In the genomic region with DNA sequence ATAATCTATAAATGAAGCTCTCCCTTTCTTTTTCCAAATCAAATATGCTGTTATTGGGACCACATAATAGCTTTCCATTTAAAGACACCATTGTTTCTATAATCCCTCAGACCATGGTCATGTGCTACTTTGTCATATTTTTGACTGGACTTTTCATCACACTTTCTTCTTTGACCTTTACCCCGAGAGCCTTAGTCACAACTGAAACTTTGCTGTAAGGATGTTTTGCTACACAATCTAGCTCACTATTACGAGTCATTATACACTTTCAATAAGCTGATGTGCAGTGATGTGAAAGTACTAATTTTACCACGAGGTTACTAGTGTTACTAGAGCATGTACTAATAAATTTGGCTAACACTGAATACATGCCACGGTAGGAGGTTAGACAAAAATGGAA, we compare ENCODE assay signal across 14 cellular contexts.
DNase-seq lines count a peak whose midpoint lies in the region; ATAC-seq, FAIRE-seq and TF ChIP-seq lines count a peak whose summit lies in the region.
"Had no signal": no experiment of that assay in that cellular context is flagged by ENCODE, and none has a peak within 500 bp of the region (broad histone marks: within the 10 kb centered on the region; RNA-seq: fewer than 3 reads in every experiment).

No MANE protein-coding gene starts in this region.

- no peaks in the 10 kb centered on the region for H4K20me1 ChIP-seq in smooth muscle cell (ENCODE audit: low read depth)

- H3K4me2 ChIP-seq in A549: 0 out of 3 replicates have a peak overlapping the region, but pooled peaks have one; percentile 3
- no peak overlapping the region for H3K4me2 ChIP-seq in smooth muscle cell

- POLR2A ChIA-PET in A549 (lab: Yijun Ruan, JAX): interaction anchor here (0.8 kb wide), 1 partner anchor 23 kb away, joined by 3 read pairs; no protein-coding TSS in a partner anchor

- TF ChIP-seq CTCF in A549 (IDR thresholded peaks at IDR 0.05) (no peak), fibroblast of pulmonary artery (IDR thresholded peaks at IDR 0.05; ENCODE audit: low read length, missing control alignments) (no peak), smooth muscle cell (IDR thresholded peaks at IDR 0.05; ENCODE audit: borderline replicate concordance, insufficient read depth, poor library complexity, severe bottlenecking) (no peak), left ventricle myocardium inferior (IDR thresholded peaks at IDR 0.05; ENCODE audit: borderline replicate concordance) (no peak), dorsolateral prefrontal cortex (IDR thresholded peaks at IDR 0.05 in 54 of 56, conservative IDR thresholded peaks at IDR 0.05 in 2 of 56; ENCODE audit: low read depth in 1 of 56, partially characterized antibody in 56 of 56) (no peak)

- no peaks in the 10 kb centered on the region for H3K27me3 ChIP-seq in smooth muscle cell (ENCODE audit: low read depth)
- no peaks in the 10 kb centered on the region for H3K27me3 ChIP-seq in left ventricle myocardium inferior (ENCODE audit: low read depth)
- no peaks in the 10 kb centered on the region for H3K27me3 ChIP-seq in dorsolateral prefrontal cortex

- 47% methylated on average over 4 of the region's 4 CpGs for WGBS in A549 (ENCODE audit: missing lambda C conversion rate)
- WGBS in smooth muscle cell (ENCODE audit: low lambda C conversion rate): 92% methylated on average over 4 of the region's 4 CpGs

- H3K9ac ChIP-seq in smooth muscle cell (ENCODE audit: low read depth): no peak overlapping the region

- TF ChIP-seq POLR2A in A549 (IDR thresholded peaks at IDR 0.05; ENCODE audit: low read length): no peak
- TF ChIP-seq POLR2A in GM12892 (IDR thresholded peaks at IDR 0.05; ENCODE audit: low read depth, low read length): no peak

- CTCF ChIA-PET in A549 (lab: Yijun Ruan, JAX): no interaction called here

- no peak for TF ChIP-seq RAD21 in A549 (conservative IDR thresholded peaks at IDR 0.05 in 1 of 2, IDR thresholded peaks at IDR 0.05 in 1 of 2)

- H3K9me3 ChIP-seq in A549 (no peaks in the 10 kb centered on the region), smooth muscle cell (replicated peaks; ENCODE audit: low read depth) (no peaks in the 10 kb centered on the region), left ventricle myocardium inferior (replicated peaks) (no peaks in the 10 kb centered on the region)

- no peaks in the 10 kb centered on the region for H3F3A ChIP-seq in smooth muscle cell (ENCODE audit: low read depth)

- H3K4me1 ChIP-seq in A549: peaks cover 10% of the 10 kb centered on the region; the same call in 2 of the 3 replicates
- peaks cover 4% of the 10 kb centered on the region for H3K4me1 ChIP-seq in smooth muscle cell (ENCODE audit: low read depth)
- H3K4me1 ChIP-seq in left ventricle myocardium inferior: no peaks in the 10 kb centered on the region

- DNase-seq in A549 (ENCODE audit: low read depth in 1 of 2, low spot score in 1 of 2): no peak
- DNase-seq in GM12892 (ENCODE audit: insufficient read length): no peak
- DNase-seq in SK-MEL-5 (ENCODE audit: low read depth, low spot score): peak; percentile 94
- DNase-seq in fibroblast of pulmonary artery (ENCODE audit: low read depth): peak; percentile 22
- DNase-seq in smooth muscle cell (lab: John Stamatoyannopoulos, UW; ENCODE audit: unreplicated experiment): no peak
- DNase-seq in ureter (ENCODE audit: low spot score): no peak
- no peak for DNase-seq in left ventricle myocardium inferior
- DNase-seq in dorsolateral prefrontal cortex: no peak
- DNase-seq: activated CD4-positive, alpha-beta T cell treated with anti-CD3 and anti-CD28 coated beads for 4 hours; activated naive CD4-positive, alpha-beta T cell treated with anti-CD3 and anti-CD28 coated beads for 36 hours; immature natural killer cell; NCI-H2029 treated with DMSO at 0.1 percent for 48 hours; stimulated activated CD4-positive, alpha-beta T cell treated with anti-CD3 and anti-CD28 coated beads, Interleukin-2, amount 100 ng/mL, for 24 hours had no signal

- no peaks in the 10 kb centered on the region for H3K79me2 ChIP-seq in smooth muscle cell (ENCODE audit: low read depth)

- H3K27ac ChIP-seq in A549: no peak overlapping the region
- H3K27ac ChIP-seq in smooth muscle cell (ENCODE audit: low read depth): no peak overlapping the region
- H3K27ac ChIP-seq in left ventricle myocardium inferior (replicated peaks): no peak overlapping the region
- no peak overlapping the region for H3K27ac ChIP-seq in dorsolateral prefrontal cortex

- no peak for FAIRE-seq in A549 (lab: Jason Lieb, UNC)
- FAIRE-seq in GM12892 (lab: Jason Lieb, UNC): peak; percentile 48
- FAIRE-seq: colon had no signal

- no peak overlapping the region for H2AFZ ChIP-seq in smooth muscle cell (ENCODE audit: low read depth)

- H3K4me3 ChIP-seq in A549 (no peak overlapping the region), fibroblast of pulmonary artery (replicated peaks; ENCODE audit: low read depth, low read length) (no peak overlapping the region), smooth muscle cell (no peak overlapping the region), left ventricle myocardium inferior (no peak overlapping the region), dorsolateral prefrontal cortex (no peak overlapping the region)

- intact Hi-C loops in left ventricle myocardium inferior (cut with micrococcal nuclease) (no loop called here), dorsolateral prefrontal cortex (cut with DNase I) (no loop called here)

- no peak for TF ChIP-seq EP300 in A549 (IDR thresholded peaks at IDR 0.05)

- ATAC-seq in A549: no peak

- no peaks in the 10 kb centered on the region for H3K36me3 ChIP-seq in smooth muscle cell (ENCODE audit: low read depth)
- no peaks in the 10 kb centered on the region for H3K36me3 ChIP-seq in left ventricle myocardium inferior

- in situ Hi-C loops in SK-MEL-5 (cut with HindIII; ENCODE audit: low pct_unique_long_range_greater_than_20kb, low sequenced_read_pairs): no loop called here

TF ChIP-seq in A549, 52 proteins besides CTCF, POLR2A, EP300 and RAD21:
- no peak for TF ChIP-seq CHD4 (IDR thresholded peaks at IDR 0.05; ENCODE audit: borderline replicate concordance)
- no peak for TF ChIP-seq CHD2 (IDR thresholded peaks at IDR 0.05; ENCODE audit: low read length, partially characterized antibody)
- TF ChIP-seq E2F6 (IDR thresholded peaks at IDR 0.05; ENCODE audit: borderline replicate concordance, low read depth): no peak
- TF ChIP-seq FOSB (CRISPR knock-in tag; IDR thresholded peaks at IDR 0.05): no peak
- no peak for TF ChIP-seq RARB (CRISPR knock-in tag; IDR thresholded peaks at IDR 0.05)
- TF ChIP-seq HEYL (CRISPR knock-in tag; IDR thresholded peaks at IDR 0.05): no peak
- TF ChIP-seq REST (IDR thresholded peaks at IDR 0.05): no peak
- TF ChIP-seq EHF (CRISPR knock-in tag; IDR thresholded peaks at IDR 0.05): no peak

Comparison
In these comparisons a context has a peak if more than half of its experiments do, and no peak if none do; other contexts are left out.
1. DNase-seq: peak in SK-MEL-5 (single experiment) and fibroblast of pulmonary artery (single experiment); none in A549 (0 of 2), GM12892 (single experiment), smooth muscle cell (single experiment), ureter (single experiment), left ventricle myocardium inferior (single experiment) and dorsolateral prefrontal cortex (0 of 10).